ENCODE assay signal across 8 cellular contexts in genomic region chr6:30691208-30691872, GRCh38. TPM values are rescaled to one million over a fixed set of nuclear protein-coding genes. Genes with fewer than 3 reads are reported as not detected.
DNase-seq lines count a peak whose midpoint lies in the region; TF ChIP-seq lines count a peak whose summit lies in the region.

No MANE protein-coding gene starts in this region.

- no peak for TF ChIP-seq CTCF in GM06990 (IDR thresholded peaks at IDR 0.05; ENCODE audit: insufficient read depth, low read length, poor library complexity, severe bottlenecking)
- TF ChIP-seq CTCF in OCI-LY3 (IDR thresholded peaks at IDR 0.05; ENCODE audit: low read depth, low read length), result no peak
- no peak for TF ChIP-seq CTCF in epithelial cell of proximal tubule (conservative IDR thresholded peaks at IDR 0.05; ENCODE audit: low read depth, low read length)
- TF ChIP-seq CTCF in progenitor cell of endocrine pancreas (IDR thresholded peaks at IDR 0.05; ENCODE audit: unreplicated experiment), result no peak

- H3K9me3 ChIP-seq in OCI-LY3 (ENCODE audit: insufficient read depth, low read length), result no peaks in the 10 kb centered on the region

- peaks cover 31% of the 10 kb centered on the region for H3K4me1 Mint-ChIP-seq in progenitor cell of endocrine pancreas (ENCODE audit: low read depth)

- H3K27ac Mint-ChIP-seq in progenitor cell of endocrine pancreas, result peak overlapping the region; percentile 79

- no peaks in the 10 kb centered on the region for H3K27me3 ChIP-seq in GM06990 (replicated peaks; ENCODE audit: control insufficient read depth, insufficient read depth, low read length)
- no peaks in the 10 kb centered on the region for H3K27me3 ChIP-seq in OCI-LY3 (ENCODE audit: low read depth, low read length)

- H3K27me3 Mint-ChIP-seq in progenitor cell of endocrine pancreas, result no peaks in the 10 kb centered on the region

- no peak overlapping the region for H3K27ac ChIP-seq in OCI-LY3 (ENCODE audit: low read length)

- H3K9ac ChIP-seq in OCI-LY3 (ENCODE audit: low read length), result peak overlapping the region; percentile 75

- H3K9me3 Mint-ChIP-seq in progenitor cell of endocrine pancreas (ENCODE audit: low read depth), result no peaks in the 10 kb centered on the region

- H3K4me3 ChIP-seq in GM06990 (replicated peaks; ENCODE audit: low read depth, low read length), result peak overlapping the region; percentile 87
- peak overlapping the region; percentile 94 for H3K4me3 ChIP-seq in OCI-LY3 (ENCODE audit: low read length)
- H3K4me3 ChIP-seq in epithelial cell of proximal tubule (ENCODE audit: low read depth, low read length), result peak overlapping the region; percentile 82

- no peaks in the 10 kb centered on the region for H3K36me3 ChIP-seq in GM06990 (ENCODE audit: control insufficient read depth, insufficient read depth, low read length)
- H3K36me3 ChIP-seq in OCI-LY3 (replicated peaks; ENCODE audit: low read depth, low read length), result no peaks in the 10 kb centered on the region

- H3K4me2 ChIP-seq in OCI-LY3 (ENCODE audit: low read length), result peak overlapping the region; percentile 87

- DNase-seq in GM06990 (ENCODE audit: extremely low read depth, insufficient read length), result no peak
- DNase-seq in epithelial cell of proximal tubule (ENCODE audit: low read depth), result no peak
- no peak for DNase-seq in progenitor cell of endocrine pancreas (ENCODE audit: low spot score, unreplicated experiment)
- no peak for DNase-seq in stimulated activated CD4-positive, alpha-beta T cell treated with anti-CD3 and anti-CD28 coated beads, Interleukin-12 subunit alpha, Interleukin-12 subunit beta, amount 100 ng/mL, for 4 hours
- DNase-seq in NCI-H524 treated with DMSO at 0.1 percent for 48 hours (lab: John Stamatoyannopoulos, UW), result no peak
- no peak for DNase-seq in stimulated activated naive CD4-positive, alpha-beta T cell treated with Interleukin-2 at 50 U/mL for 16 hours (lab: John Stamatoyannopoulos, UW)
- no peak for DNase-seq in stimulated activated CD4-positive, alpha-beta T cell treated with anti-CD3 and anti-CD28 coated beads, Interleukin-4, amount 100 ng/mL, for 4 hours

- H2AFZ ChIP-seq in OCI-LY3 (ENCODE audit: low read depth, low read length), result peak overlapping the region; percentile 49

- H3K36me3 Mint-ChIP-seq in progenitor cell of endocrine pancreas (ENCODE audit: insufficient read depth), result no peaks in the 10 kb centered on the region

- peak overlapping the region; percentile 92 for H3K4me3 Mint-ChIP-seq in progenitor cell of endocrine pancreas (ENCODE audit: low read depth)

- peaks cover 27% of the 10 kb centered on the region for H3K4me1 ChIP-seq in OCI-LY3 (ENCODE audit: low read length)

- H4K20me1 ChIP-seq in OCI-LY3 (ENCODE audit: insufficient read depth, low read length), result no peaks in the 10 kb centered on the region

- peaks cover under 1% of the 10 kb centered on the region for H3K79me2 ChIP-seq in OCI-LY3 (ENCODE audit: low read length)

RNA-seq across cellular contexts. Expression of gene NRM, which starts 0.6 kb away (rescaled TPM):
- total RNA-seq in epithelial cell of proximal tubule, result 20.4 and 22.5 TPM in 2 replicates
- total RNA-seq in progenitor cell of endocrine pancreas, result 35.5 and 37.9 TPM in 2 replicates

RNA-seq across cellular contexts. Expression of gene PPP1R18, which starts 4.9 kb away (rescaled TPM):
- 66.5 and 77.3 TPM in 2 replicates for total RNA-seq in epithelial cell of proximal tubule
- 22.5 and 25.4 TPM in 2 replicates for total RNA-seq in progenitor cell of endocrine pancreas

RNA-seq across cellular contexts. Expression of gene DHX16, which starts 18.5 kb away (rescaled TPM):
- total RNA-seq in epithelial cell of proximal tubule (41.5 and 52.0 TPM in 2 replicates), progenitor cell of endocrine pancreas (30.0 and 31.0 TPM in 2 replicates)

RNA-seq across cellular contexts. Expression of gene MDC1, which starts 25.7 kb away (rescaled TPM):
- total RNA-seq in epithelial cell of proximal tubule (11.4 and 20.7 TPM in 2 replicates), progenitor cell of endocrine pancreas (58.5 and 67.6 TPM in 2 replicates)

RNA-seq across cellular contexts. Expression of gene TUBB, which starts 28.8 kb away (rescaled TPM):
- total RNA-seq in epithelial cell of proximal tubule (1,157 and 1,940 TPM in 2 replicates), progenitor cell of endocrine pancreas (1,227 and 1,272 TPM in 2 replicates)
